ENCODE assay signal across 23 cellular contexts in the genomic region with DNA sequence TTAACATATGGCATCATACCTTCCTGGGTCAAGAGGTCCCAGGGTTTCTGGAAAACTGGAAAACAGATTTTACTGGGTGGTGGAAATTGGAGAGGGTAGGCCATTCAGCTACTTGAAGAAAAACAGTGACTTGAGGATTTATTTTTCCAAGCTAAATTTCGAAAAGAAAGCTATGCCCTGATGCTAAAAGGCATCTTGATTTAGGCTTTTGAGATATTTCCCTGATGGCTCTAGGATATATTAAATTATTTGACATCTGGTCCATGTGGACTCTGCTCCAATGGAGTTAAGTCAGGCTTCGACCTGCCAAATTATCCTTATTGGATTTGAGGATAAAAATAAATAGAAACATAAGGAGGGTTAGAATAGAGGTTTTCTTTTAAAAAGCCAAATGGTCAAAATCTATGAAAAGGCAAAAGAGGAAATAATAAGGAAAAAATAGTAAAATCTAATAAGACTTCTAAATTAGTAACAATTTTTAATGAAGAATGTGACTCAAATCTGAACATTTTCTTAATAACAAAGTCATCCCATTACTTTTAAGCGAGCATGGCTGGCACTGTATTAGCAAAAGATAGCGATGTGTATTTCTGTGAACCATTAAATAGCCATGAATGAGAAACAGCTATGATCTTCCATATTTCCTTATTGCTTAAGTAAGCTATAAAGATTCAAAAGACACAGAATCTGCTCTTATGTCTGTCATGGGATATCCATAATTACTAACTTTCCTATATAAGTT.
"Had no signal": no experiment of that assay in that cellular context is flagged by ENCODE, and none has a peak within 500 bp of the region (broad histone marks: within the 10 kb centered on the region; RNA-seq: fewer than 3 reads in every experiment).

No MANE protein-coding gene starts in this region.

- H3K4me3 ChIP-seq: colonic mucosa, gastrocnemius medialis, left ventricle myocardium inferior, lower lobe of right lung, right atrium auricular region, sigmoid colon, skin epidermis, stomach, thoracic aorta, transverse colon had no signal

- H3K9me3 Mint-ChIP-seq: endodermal cell had no signal

- H3K4me1 Mint-ChIP-seq: immature natural killer cell, memory B cell had no signal

- H3K4me1 ChIP-seq: colonic mucosa, gastrocnemius medialis, left ventricle myocardium inferior, lower lobe of right lung, right atrium auricular region, sigmoid colon, stomach, transverse colon had no signal

- H3K4me3 Mint-ChIP-seq: endodermal cell; immature natural killer cell; memory B cell; natural killer cell treated with Interleukin-12 subunit alpha and Interleukin-12 subunit beta and Interleukin-15 and Interleukin-18, amount 100 ng/mL, for 72 hours had no signal

- H3K27ac Mint-ChIP-seq: endodermal cell; immature natural killer cell; memory B cell; natural killer cell treated with Interleukin-12 subunit alpha and Interleukin-12 subunit beta and Interleukin-15 and Interleukin-18, amount 100 ng/mL, for 72 hours had no signal

- ATAC-seq: gastrocnemius medialis; left cardiac atrium; lower lobe of right lung; natural killer cell treated with Interleukin-12 subunit alpha and Interleukin-12 subunit beta and Interleukin-15 and Interleukin-18, amount 100 ng/mL, for 72 hours had no signal

- H3K36me3 ChIP-seq: colonic mucosa, gastrocnemius medialis, left ventricle myocardium inferior, lower lobe of right lung, right atrium auricular region, sigmoid colon, stomach, thoracic aorta, transverse colon had no signal

- H3K27me3 ChIP-seq: colonic mucosa, right atrium auricular region, sigmoid colon, transverse colon had no signal

- H3K9me3 ChIP-seq: colonic mucosa, gastrocnemius medialis, left ventricle myocardium inferior, lower lobe of right lung, right atrium auricular region, sigmoid colon, stomach, thoracic aorta, transverse colon had no signal

- H3K27ac ChIP-seq: colonic mucosa, gastrocnemius medialis, left ventricle myocardium inferior, lower lobe of right lung, right atrium auricular region, sigmoid colon, skin epidermis, stomach, thoracic aorta, transverse colon had no signal

- H3K36me3 Mint-ChIP-seq: immature natural killer cell; memory B cell; natural killer cell treated with Interleukin-12 subunit alpha and Interleukin-12 subunit beta and Interleukin-15 and Interleukin-18, amount 100 ng/mL, for 72 hours had no signal

- DNase-seq: colonic mucosa; effector CD4-positive, alpha-beta T cell; endodermal cell; gastrocnemius medialis; immature natural killer cell; kidney; left cardiac atrium; left ventricle myocardium inferior; lower lobe of right lung; midbrain; posterior cingulate gyrus; sigmoid colon; stimulated activated naive CD4-positive, alpha-beta T cell; stomach; substantia nigra; transverse colon had no signal

- FAIRE-seq: endothelial cell of umbilical vein, urothelium cell line had no signal
